Comparison of ENCODE assay signal across 11 cellular contexts in genomic region chr9:72635197-72635596, GRCh38.
DNase-seq lines count a peak whose midpoint lies in the region; ATAC-seq lines count a peak whose summit lies in the region.
"Had no signal": no experiment of that assay in that cellular context is flagged by ENCODE, and none has a peak within 500 bp of the region (broad histone marks: within the 10 kb centered on the region; RNA-seq: fewer than 3 reads in every experiment).

No MANE protein-coding gene starts in this region.

- H3K36me3 ChIP-seq in HUES48 (ENCODE audit: control insufficient read depth, insufficient read depth, low read length) (no peaks in the 10 kb centered on the region), SJCRH30 (no peaks in the 10 kb centered on the region)
- H3K36me3 ChIP-seq: BLaER1 treated with 17β-estradiol and CSF1 and Interleukin-3, amounts not matched to agents 10 nM and 100 nM had no signal

- H3K9ac ChIP-seq in HUES48 (ENCODE audit: low read depth, low read length), result no peak overlapping the region
- H3K9ac ChIP-seq: BLaER1 treated with 17β-estradiol and CSF1 and Interleukin-3, amounts not matched to agents 10 nM and 100 nM had no signal

- H3K9me3 ChIP-seq in HUES48 (ENCODE audit: control insufficient read depth, insufficient read depth, low read length), result peaks cover 21% of the 10 kb centered on the region
- no peaks in the 10 kb centered on the region for H3K9me3 ChIP-seq in SJCRH30 (replicated peaks)

- H3K4me3 ChIP-seq in HUES48 (ENCODE audit: low read depth, low read length) (peak overlapping the region; percentile 7; the same call in 1 of the 2 replicates), SJCRH30 (no peak overlapping the region)
- H3K4me3 ChIP-seq: BLaER1 treated with 17β-estradiol and CSF1 and Interleukin-3, amounts not matched to agents 10 nM and 100 nM had no signal

- DNase-seq in A172 (ENCODE audit: low spot score) (peak; percentile 51), SJCRH30 (no peak), Kasumi-1 (lab: John Stamatoyannopoulos, UW) (no peak), superior temporal gyrus (ENCODE audit: extremely low spot score) (no peak)
- DNase-seq in activated CD8-positive, alpha-beta memory T cell treated with anti-CD3 and anti-CD28 coated beads, Interleukin-2, amount 50 U/mL, for 48 hours, result no peak
- DNase-seq: anterior cingulate cortex, T-helper 9 cell had no signal

- ATAC-seq in GM18870 (IDR thresholded peaks at IDR 0.05; ENCODE audit: unreplicated experiment) (peak; percentile 91), HG02571 (IDR thresholded peaks at IDR 0.05; ENCODE audit: unreplicated experiment) (peak; percentile 93)

- peaks cover 9% of the 10 kb centered on the region for H3K4me1 ChIP-seq in HUES48 (ENCODE audit: control insufficient read depth, insufficient read depth, low read length)
- no peaks in the 10 kb centered on the region for H3K4me1 ChIP-seq in SJCRH30

- peak overlapping the region; percentile 49 for H3K27ac ChIP-seq in HUES48 (ENCODE audit: low read depth, low read length)
- H3K27ac ChIP-seq in SJCRH30, result no peak overlapping the region

- H3K27me3 ChIP-seq in HUES48 (ENCODE audit: control insufficient read depth, insufficient read depth, low read length) (no peaks in the 10 kb centered on the region), SJCRH30 (peaks cover 3% of the 10 kb centered on the region; the same call in 1 of the 2 replicates)
- H3K27me3 ChIP-seq: BLaER1 treated with 17β-estradiol and CSF1 and Interleukin-3, amounts not matched to agents 10 nM and 100 nM had no signal
